In the genomic region with DNA sequence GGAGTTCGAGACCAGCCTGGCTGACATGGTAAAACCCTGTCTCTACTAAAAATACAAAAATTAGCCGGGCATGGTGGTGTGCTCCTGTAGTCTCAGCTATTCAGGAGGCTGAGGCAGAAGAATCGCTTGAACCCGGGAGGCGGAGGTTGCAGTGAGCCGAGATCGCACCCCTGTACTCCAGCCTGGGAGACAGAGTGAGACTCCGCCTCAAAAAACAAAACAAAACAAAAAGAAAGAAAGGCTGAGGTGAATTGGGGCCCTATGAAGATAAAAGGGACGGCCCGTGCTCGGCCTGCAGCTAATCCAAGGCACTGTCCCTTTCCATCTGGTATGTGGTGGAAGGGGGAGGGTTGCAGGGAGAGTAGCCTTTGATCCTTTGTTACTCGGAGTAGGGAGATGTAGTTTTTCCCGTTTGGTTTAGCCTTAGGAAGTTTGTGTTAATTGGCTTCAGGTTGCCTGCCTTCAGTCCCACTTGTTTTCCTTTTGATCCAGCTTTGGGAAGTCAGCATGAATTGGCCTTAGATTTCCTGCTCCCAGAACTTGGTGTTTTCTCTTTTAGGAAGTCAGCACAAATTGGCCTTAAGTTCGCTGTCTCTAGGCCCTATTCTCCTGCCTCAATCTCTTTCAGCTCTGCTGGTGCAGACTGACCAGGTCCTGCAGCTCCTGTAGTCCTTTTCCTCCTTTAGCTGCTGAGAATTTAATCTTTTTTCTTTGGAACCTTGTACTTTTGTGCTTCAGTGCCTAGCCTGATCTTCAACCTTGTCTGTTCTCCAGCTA, we compare ENCODE assay signal across 1 cellular context.
TF ChIP-seq lines count a peak whose summit lies in the region.

No MANE protein-coding gene starts in this region.

TF ChIP-seq in HepG2, 621 proteins besides CTCF, POLR2A, EP300 and RAD21 (continued from another document and continues in another):
- TF ChIP-seq HCFC1 (IDR thresholded peaks at IDR 0.05; ENCODE audit: low read depth, low read length) = no peak
- TF ChIP-seq ZNF44 (CRISPR knock-in tag; IDR thresholded peaks at IDR 0.05) = no peak
- TF ChIP-seq ZNF234 (CRISPR knock-in tag; conservative IDR thresholded peaks at IDR 0.05) = no peak
- TF ChIP-seq, protein P1, sequence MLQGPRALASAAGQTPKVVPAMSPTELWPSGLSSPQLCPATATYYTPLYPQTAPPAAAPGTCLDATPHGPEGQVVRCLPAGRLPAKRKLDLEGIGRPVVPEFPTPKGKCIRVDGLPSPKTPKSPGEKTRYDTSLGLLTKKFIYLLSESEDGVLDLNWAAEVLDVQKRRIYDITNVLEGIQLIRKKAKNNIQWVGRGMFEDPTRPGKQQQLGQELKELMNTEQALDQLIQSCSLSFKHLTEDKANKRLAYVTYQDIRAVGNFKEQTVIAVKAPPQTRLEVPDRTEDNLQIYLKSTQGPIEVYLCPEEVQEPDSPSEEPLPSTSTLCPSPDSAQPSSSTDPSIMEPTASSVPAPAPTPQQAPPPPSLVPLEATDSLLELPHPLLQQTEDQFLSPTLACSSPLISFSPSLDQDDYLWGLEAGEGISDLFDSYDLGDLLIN (CRISPR knock-in tag; IDR thresholded peaks at IDR 0.05; ENCODE audit: borderline replicate concordance) = no peak
- TF ChIP-seq NFE2 (CRISPR knock-in tag; IDR thresholded peaks at IDR 0.05) = no peak
- no peak for TF ChIP-seq CEBPB (IDR thresholded peaks at IDR 0.05; ENCODE audit: borderline replicate concordance, low read depth, low read length)
- no peak for TF ChIP-seq FIP1L1 (IDR thresholded peaks at IDR 0.05; ENCODE audit: borderline replicate concordance, insufficient read depth, low read depth, low read length)
- 0 out of 2 replicates have a peak, but pooled peaks have one; percentile 48 for TF ChIP-seq ZNF703 (CRISPR knock-in tag; IDR thresholded peaks at IDR 0.05; ENCODE audit: borderline replicate concordance)
- no peak for TF ChIP-seq KDM5A (IDR thresholded peaks at IDR 0.05; ENCODE audit: borderline replicate concordance, low read length)
- TF ChIP-seq ZNF510 (CRISPR knock-in tag; IDR thresholded peaks at IDR 0.05; ENCODE audit: low read depth) = no peak
- no peak for TF ChIP-seq MLLT10 (CRISPR knock-in tag; IDR thresholded peaks at IDR 0.05)
- TF ChIP-seq HDAC2 (CRISPR knock-in tag; IDR thresholded peaks at IDR 0.05) = peak; percentile 84
- TF ChIP-seq ZNF598 (CRISPR knock-in tag; IDR thresholded peaks at IDR 0.05; ENCODE audit: borderline replicate concordance) = no peak
- no peak for TF ChIP-seq ZNF619 (CRISPR knock-in tag; IDR thresholded peaks at IDR 0.05)
- peak; percentile 82 for TF ChIP-seq RFXAP (CRISPR knock-in tag; IDR thresholded peaks at IDR 0.05; ENCODE audit: borderline replicate concordance)
- no peak for TF ChIP-seq ZNF570 (CRISPR knock-in tag; IDR thresholded peaks at IDR 0.05; ENCODE audit: borderline replicate concordance)
- TF ChIP-seq, protein P2, sequence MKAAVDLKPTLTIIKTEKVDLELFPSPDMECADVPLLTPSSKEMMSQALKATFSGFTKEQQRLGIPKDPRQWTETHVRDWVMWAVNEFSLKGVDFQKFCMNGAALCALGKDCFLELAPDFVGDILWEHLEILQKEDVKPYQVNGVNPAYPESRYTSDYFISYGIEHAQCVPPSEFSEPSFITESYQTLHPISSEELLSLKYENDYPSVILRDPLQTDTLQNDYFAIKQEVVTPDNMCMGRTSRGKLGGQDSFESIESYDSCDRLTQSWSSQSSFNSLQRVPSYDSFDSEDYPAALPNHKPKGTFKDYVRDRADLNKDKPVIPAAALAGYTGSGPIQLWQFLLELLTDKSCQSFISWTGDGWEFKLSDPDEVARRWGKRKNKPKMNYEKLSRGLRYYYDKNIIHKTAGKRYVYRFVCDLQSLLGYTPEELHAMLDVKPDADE (CRISPR knock-in tag; IDR thresholded peaks at IDR 0.05) = 0 out of 2 replicates have a peak, but pooled peaks have one; percentile 66
- TF ChIP-seq, protein P3, sequence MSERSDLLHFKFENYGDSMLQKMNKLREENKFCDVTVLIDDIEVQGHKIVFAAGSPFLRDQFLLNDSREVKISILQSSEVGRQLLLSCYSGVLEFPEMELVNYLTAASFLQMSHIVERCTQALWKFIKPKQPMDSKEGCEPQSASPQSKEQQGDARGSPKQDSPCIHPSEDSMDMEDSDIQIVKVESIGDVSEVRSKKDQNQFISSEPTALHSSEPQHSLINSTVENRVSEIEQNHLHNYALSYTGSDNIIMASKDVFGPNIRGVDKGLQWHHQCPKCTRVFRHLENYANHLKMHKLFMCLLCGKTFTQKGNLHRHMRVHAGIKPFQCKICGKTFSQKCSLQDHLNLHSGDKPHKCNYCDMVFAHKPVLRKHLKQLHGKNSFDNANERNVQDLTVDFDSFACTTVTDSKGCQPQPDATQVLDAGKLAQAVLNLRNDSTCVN (CRISPR knock-in tag; IDR thresholded peaks at IDR 0.05; ENCODE audit: borderline replicate concordance) = peak; percentile 25
- 0 out of 2 replicates have a peak, but pooled peaks have one; percentile 14 for TF ChIP-seq ZNF629 (CRISPR knock-in tag; conservative IDR thresholded peaks at IDR 0.05)
- TF ChIP-seq NAIF1 (CRISPR knock-in tag; IDR thresholded peaks at IDR 0.05; ENCODE audit: borderline replicate concordance) = 0 out of 2 replicates have a peak, but pooled peaks have one; percentile 34
- TF ChIP-seq, protein P4, sequence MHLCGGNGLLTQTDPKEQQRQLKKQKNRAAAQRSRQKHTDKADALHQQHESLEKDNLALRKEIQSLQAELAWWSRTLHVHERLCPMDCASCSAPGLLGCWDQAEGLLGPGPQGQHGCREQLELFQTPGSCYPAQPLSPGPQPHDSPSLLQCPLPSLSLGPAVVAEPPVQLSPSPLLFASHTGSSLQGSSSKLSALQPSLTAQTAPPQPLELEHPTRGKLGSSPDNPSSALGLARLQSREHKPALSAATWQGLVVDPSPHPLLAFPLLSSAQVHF (CRISPR knock-in tag; IDR thresholded peaks at IDR 0.05) = no peak
- peak; percentile 66; the same call in 1 of the 2 replicates for TF ChIP-seq HOXD1 (CRISPR knock-in tag; IDR thresholded peaks at IDR 0.05)
- TF ChIP-seq, protein P5, sequence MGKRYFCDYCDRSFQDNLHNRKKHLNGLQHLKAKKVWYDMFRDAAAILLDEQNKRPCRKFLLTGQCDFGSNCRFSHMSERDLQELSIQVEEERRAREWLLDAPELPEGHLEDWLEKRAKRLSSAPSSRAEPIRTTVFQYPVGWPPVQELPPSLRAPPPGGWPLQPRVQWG (CRISPR knock-in tag; IDR thresholded peaks at IDR 0.05; ENCODE audit: borderline replicate concordance, low read depth) = no peak
- no peak for TF ChIP-seq MTA3 (CRISPR knock-in tag; IDR thresholded peaks at IDR 0.05)
- TF ChIP-seq MATR3 (CRISPR knock-in tag; IDR thresholded peaks at IDR 0.05) = no peak
- no peak for TF ChIP-seq MZF1 (CRISPR knock-in tag; IDR thresholded peaks at IDR 0.05; ENCODE audit: borderline replicate concordance)
- no peak for TF ChIP-seq MTF1 (CRISPR knock-in tag; IDR thresholded peaks at IDR 0.05)
- TF ChIP-seq ZIK1 (CRISPR knock-in tag; IDR thresholded peaks at IDR 0.05; ENCODE audit: borderline replicate concordance, low read depth) = no peak
- TF ChIP-seq ZFP82 (CRISPR knock-in tag; IDR thresholded peaks at IDR 0.05; ENCODE audit: borderline replicate concordance) = no peak
- peak; percentile 76; the same call in 1 of the 2 replicates for TF ChIP-seq SP4 (CRISPR knock-in tag; IDR thresholded peaks at IDR 0.05)
- TF ChIP-seq, protein P6, sequence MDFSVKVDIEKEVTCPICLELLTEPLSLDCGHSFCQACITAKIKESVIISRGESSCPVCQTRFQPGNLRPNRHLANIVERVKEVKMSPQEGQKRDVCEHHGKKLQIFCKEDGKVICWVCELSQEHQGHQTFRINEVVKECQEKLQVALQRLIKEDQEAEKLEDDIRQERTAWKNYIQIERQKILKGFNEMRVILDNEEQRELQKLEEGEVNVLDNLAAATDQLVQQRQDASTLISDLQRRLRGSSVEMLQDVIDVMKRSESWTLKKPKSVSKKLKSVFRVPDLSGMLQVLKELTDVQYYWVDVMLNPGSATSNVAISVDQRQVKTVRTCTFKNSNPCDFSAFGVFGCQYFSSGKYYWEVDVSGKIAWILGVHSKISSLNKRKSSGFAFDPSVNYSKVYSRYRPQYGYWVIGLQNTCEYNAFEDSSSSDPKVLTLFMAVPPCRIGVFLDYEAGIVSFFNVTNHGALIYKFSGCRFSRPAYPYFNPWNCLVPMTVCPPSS (IDR thresholded peaks at IDR 0.05) = no peak
- TF ChIP-seq, protein P7, sequence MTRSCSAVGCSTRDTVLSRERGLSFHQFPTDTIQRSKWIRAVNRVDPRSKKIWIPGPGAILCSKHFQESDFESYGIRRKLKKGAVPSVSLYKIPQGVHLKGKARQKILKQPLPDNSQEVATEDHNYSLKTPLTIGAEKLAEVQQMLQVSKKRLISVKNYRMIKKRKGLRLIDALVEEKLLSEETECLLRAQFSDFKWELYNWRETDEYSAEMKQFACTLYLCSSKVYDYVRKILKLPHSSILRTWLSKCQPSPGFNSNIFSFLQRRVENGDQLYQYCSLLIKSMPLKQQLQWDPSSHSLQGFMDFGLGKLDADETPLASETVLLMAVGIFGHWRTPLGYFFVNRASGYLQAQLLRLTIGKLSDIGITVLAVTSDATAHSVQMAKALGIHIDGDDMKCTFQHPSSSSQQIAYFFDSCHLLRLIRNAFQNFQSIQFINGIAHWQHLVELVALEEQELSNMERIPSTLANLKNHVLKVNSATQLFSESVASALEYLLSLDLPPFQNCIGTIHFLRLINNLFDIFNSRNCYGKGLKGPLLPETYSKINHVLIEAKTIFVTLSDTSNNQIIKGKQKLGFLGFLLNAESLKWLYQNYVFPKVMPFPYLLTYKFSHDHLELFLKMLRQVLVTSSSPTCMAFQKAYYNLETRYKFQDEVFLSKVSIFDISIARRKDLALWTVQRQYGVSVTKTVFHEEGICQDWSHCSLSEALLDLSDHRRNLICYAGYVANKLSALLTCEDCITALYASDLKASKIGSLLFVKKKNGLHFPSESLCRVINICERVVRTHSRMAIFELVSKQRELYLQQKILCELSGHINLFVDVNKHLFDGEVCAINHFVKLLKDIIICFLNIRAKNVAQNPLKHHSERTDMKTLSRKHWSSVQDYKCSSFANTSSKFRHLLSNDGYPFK (CRISPR knock-in tag; IDR thresholded peaks at IDR 0.05; ENCODE audit: borderline replicate concordance) = no peak
- peak; percentile 92; the same call in 1 of the 2 replicates for TF ChIP-seq ZSCAN31 (CRISPR knock-in tag; IDR thresholded peaks at IDR 0.05; ENCODE audit: low read depth)
- peak; percentile 30; the same call in 1 of the 2 replicates for TF ChIP-seq ZNF891 (CRISPR knock-in tag; IDR thresholded peaks at IDR 0.05)
- peak; percentile 50; the same call in 1 of the 2 replicates for TF ChIP-seq ZNF232 (CRISPR knock-in tag; IDR thresholded peaks at IDR 0.05; ENCODE audit: borderline replicate concordance)
- TF ChIP-seq, protein P8, sequence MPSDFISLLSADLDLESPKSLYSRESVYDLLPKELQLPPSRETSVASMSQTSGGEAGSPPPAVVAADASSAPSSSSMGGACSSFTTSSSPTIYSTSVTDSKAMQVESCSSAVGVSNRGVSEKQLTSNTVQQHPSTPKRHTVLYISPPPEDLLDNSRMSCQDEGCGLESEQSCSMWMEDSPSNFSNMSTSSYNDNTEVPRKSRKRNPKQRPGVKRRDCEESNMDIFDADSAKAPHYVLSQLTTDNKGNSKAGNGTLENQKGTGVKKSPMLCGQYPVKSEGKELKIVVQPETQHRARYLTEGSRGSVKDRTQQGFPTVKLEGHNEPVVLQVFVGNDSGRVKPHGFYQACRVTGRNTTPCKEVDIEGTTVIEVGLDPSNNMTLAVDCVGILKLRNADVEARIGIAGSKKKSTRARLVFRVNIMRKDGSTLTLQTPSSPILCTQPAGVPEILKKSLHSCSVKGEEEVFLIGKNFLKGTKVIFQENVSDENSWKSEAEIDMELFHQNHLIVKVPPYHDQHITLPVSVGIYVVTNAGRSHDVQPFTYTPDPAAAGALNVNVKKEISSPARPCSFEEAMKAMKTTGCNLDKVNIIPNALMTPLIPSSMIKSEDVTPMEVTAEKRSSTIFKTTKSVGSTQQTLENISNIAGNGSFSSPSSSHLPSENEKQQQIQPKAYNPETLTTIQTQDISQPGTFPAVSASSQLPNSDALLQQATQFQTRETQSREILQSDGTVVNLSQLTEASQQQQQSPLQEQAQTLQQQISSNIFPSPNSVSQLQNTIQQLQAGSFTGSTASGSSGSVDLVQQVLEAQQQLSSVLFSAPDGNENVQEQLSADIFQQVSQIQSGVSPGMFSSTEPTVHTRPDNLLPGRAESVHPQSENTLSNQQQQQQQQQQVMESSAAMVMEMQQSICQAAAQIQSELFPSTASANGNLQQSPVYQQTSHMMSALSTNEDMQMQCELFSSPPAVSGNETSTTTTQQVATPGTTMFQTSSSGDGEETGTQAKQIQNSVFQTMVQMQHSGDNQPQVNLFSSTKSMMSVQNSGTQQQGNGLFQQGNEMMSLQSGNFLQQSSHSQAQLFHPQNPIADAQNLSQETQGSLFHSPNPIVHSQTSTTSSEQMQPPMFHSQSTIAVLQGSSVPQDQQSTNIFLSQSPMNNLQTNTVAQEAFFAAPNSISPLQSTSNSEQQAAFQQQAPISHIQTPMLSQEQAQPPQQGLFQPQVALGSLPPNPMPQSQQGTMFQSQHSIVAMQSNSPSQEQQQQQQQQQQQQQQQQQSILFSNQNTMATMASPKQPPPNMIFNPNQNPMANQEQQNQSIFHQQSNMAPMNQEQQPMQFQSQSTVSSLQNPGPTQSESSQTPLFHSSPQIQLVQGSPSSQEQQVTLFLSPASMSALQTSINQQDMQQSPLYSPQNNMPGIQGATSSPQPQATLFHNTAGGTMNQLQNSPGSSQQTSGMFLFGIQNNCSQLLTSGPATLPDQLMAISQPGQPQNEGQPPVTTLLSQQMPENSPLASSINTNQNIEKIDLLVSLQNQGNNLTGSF (CRISPR knock-in tag; IDR thresholded peaks at IDR 0.05) = no peak
- TF ChIP-seq ZNF331 (CRISPR knock-in tag; IDR thresholded peaks at IDR 0.05) = peak; percentile 82
- TF ChIP-seq MAFG (CRISPR knock-in tag; IDR thresholded peaks at IDR 0.05) = no peak
- 0 out of 2 replicates have a peak, but pooled peaks have one; percentile 68 for TF ChIP-seq ZNF75D (CRISPR knock-in tag; IDR thresholded peaks at IDR 0.05; ENCODE audit: borderline replicate concordance)
- TF ChIP-seq ZNF841 (CRISPR knock-in tag; IDR thresholded peaks at IDR 0.05; ENCODE audit: borderline replicate concordance) = no peak
- TF ChIP-seq BORCS8-MEF2B (CRISPR knock-in tag; IDR thresholded peaks at IDR 0.05) = peak; percentile 65; the same call in 1 of the 2 replicates
- no peak for TF ChIP-seq RELA (CRISPR knock-in tag; IDR thresholded peaks at IDR 0.05)
- peak; percentile 90 for TF ChIP-seq ERF (CRISPR knock-in tag; IDR thresholded peaks at IDR 0.05)
- TF ChIP-seq TEAD2 (CRISPR knock-in tag; IDR thresholded peaks at IDR 0.05) = no peak
- TF ChIP-seq HNRNPL (IDR thresholded peaks at IDR 0.05; ENCODE audit: low read depth, low read length) = no peak
- TF ChIP-seq ELF4 (CRISPR knock-in tag; IDR thresholded peaks at IDR 0.05; ENCODE audit: borderline replicate concordance) = no peak
- TF ChIP-seq TSC22D2 (CRISPR knock-in tag; IDR thresholded peaks at IDR 0.05; ENCODE audit: borderline replicate concordance) = no peak
- TF ChIP-seq ZNF572 (CRISPR knock-in tag; IDR thresholded peaks at IDR 0.05) = no peak
